ENCODE assay signal across 29 cellular contexts in the genomic region with DNA sequence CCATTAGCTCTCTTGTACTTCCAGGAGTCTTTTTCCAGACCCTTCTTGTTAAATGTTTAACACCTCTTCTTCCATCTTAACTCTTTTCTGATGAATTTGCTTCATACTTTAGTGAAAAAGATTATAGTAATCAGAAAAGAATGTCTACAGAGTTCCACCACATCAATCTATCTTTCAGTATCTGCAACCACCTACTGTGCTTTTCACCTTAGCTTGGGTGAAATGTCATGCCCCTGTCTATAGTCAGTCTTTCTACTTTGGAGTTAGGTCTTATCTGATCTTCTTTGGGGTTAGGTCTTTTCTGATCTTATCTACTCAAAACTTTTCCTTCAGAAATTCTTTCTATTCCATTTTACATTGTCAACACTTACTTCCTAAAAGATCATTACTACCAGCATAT.
"Had no signal": no experiment of that assay in that cellular context is flagged by ENCODE, and none has a peak within 500 bp of the region (broad histone marks: within the 10 kb centered on the region; RNA-seq: fewer than 3 reads in every experiment).

No MANE protein-coding gene starts in this region.

- H3K27me3 ChIP-seq: adrenal gland, body of pancreas, brain microvascular endothelial cell, breast epithelium had no signal

- H3K36me3 ChIP-seq: adrenal gland, brain microvascular endothelial cell, breast epithelium had no signal

- H3K4me1 ChIP-seq: adrenal gland, body of pancreas, breast epithelium had no signal

- H3K9me3 ChIP-seq: adrenal gland, body of pancreas, breast epithelium had no signal

- DNase-seq: activated B cell treated with CpG ODN at 0.5 μM for 24 hours; activated CD4-positive, alpha-beta memory T cell treated with anti-CD3 and anti-CD28 coated beads for 36 hours; activated CD4-positive, alpha-beta T cell treated with anti-CD3 and anti-CD28 coated beads for 4 hours; activated CD4-positive, alpha-beta T cell treated with anti-CD3 and anti-CD28 coated beads, Interleukin-2, amount 10 ng/mL, durations not matched to agents 24 days and 14 days; activated CD4-positive, alpha-beta T cell treated with anti-CD3 and anti-CD28 coated beads, Interleukin-2, amount 50 U/mL, for 1 hour; activated CD4-positive, alpha-beta T cell treated with anti-CD3 and anti-CD28 coated beads, Interleukin-2, amount 50 U/mL, for 4 hours; activated CD4-positive, CD25-positive, alpha-beta regulatory T cell treated with anti-CD3 and anti-CD28 coated beads, Interleukin-2, amount 50 U/mL, for 72 hours; activated CD8-positive, alpha-beta memory T cell treated with anti-CD3 and anti-CD28 coated beads, Interleukin-2, amount 50 U/mL, for 4 hours; activated CD8-positive, alpha-beta T cell treated with anti-CD3 and anti-CD28 coated beads for 36 hours; activated effector memory CD4-positive, alpha-beta T cell treated with anti-CD3 and anti-CD28 coated beads, Interleukin-2, amount 50 U/mL, for 16 hours; activated gamma-delta T cell treated with Interleukin-2 at 50 U/mL for 16 hours; activated naive CD4-positive, alpha-beta T cell; activated naive CD4-positive, alpha-beta T cell treated with anti-CD3 and anti-CD28 coated beads for 36 hours; activated naive CD4-positive, alpha-beta T cell treated with anti-CD3 and anti-CD28 coated beads, Interleukin-2, amount 50 U/mL, for 16 hours; activated naive CD8-positive, alpha-beta T cell treated with anti-CD3 and anti-CD28 coated beads for 36 hours; activated T-cell treated with anti-CD3 and anti-CD28 coated beads for 4 hours; activated T-cell treated with anti-CD3 and anti-CD28 coated beads, Interleukin-2, amount 50 U/mL, for 1 hour; activated T-cell treated with anti-CD3 and anti-CD28 coated beads, Interleukin-2, amount 50 U/mL, for 4 hours; activated T-cell treated with anti-CD3 and anti-CD28 coated beads, Interleukin-2, amount 50 U/mL, for 72 hours; adrenal gland; amniotic stem cell; aorta; body of pancreas; brain microvascular endothelial cell; central memory CD4-positive, alpha-beta T cell; T-helper 2 cell; T-helper 9 cell had no signal

- H3K27ac ChIP-seq: adrenal gland, body of pancreas, brain microvascular endothelial cell, breast epithelium, VCaP had no signal

- H3K4me3 ChIP-seq: adrenal gland, body of pancreas, breast epithelium had no signal
